8 cellular contexts compared by ENCODE assay signal in the genomic region with DNA sequence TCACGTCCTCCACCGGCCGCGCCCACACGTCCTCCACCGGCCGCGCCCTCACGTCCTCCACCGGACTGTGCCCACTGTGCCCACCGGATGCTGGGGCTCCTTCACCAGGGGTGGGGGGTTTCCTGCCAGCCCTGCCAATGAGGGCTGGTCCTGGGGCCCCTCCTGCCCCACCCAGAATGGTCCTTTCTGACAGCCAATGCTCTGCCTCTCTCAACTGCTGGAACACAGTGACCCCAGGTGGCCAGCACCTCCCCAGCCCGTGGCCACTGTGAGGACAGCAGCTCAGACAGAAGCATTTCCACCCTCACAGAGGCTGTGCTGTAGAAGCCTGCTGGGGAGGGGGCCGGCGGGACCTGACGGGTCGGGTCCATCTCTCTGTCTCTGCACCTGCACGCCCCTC.
A peak's percentile ranks its signal among the peaks of the same experiment; 100 is the strongest.
DNase-seq lines count a peak whose midpoint lies in the region; ATAC-seq and TF ChIP-seq lines count a peak whose summit lies in the region.

No MANE protein-coding gene starts in this region.

- intact Hi-C loops in lower lobe of right lung (cut with DNase I), result no loop called here

- H3K27me3 Mint-ChIP-seq in CD4-positive, CD25-positive, alpha-beta regulatory T cell, result no peaks in the 10 kb centered on the region
- H3K27me3 Mint-ChIP-seq in stimulated activated memory B cell treated with anti-CD40 and anti-IgM and Interleukin-4, amounts not matched to agents 10 μg/mL and 1 μg/mL and 100 μg/mL, for 72 hours, result no peaks in the 10 kb centered on the region

- H3K27ac ChIP-seq in CD4-positive, CD25-positive, alpha-beta regulatory T cell (ENCODE audit: insufficient read depth, low read length, poor library complexity, severe bottlenecking), result no peak overlapping the region
- no peak overlapping the region for H3K27ac ChIP-seq in lower lobe of right lung

- H3K27ac Mint-ChIP-seq in CD4-positive, CD25-positive, alpha-beta regulatory T cell, result peak overlapping the region in 2 of 3 donors; percentile 60 to 74
- no peak overlapping the region for H3K27ac Mint-ChIP-seq in stimulated activated memory B cell treated with anti-CD40 and anti-IgM and Interleukin-4, amounts not matched to agents 10 μg/mL and 1 μg/mL and 100 μg/mL, for 72 hours

- H3K4me1 Mint-ChIP-seq in CD4-positive, CD25-positive, alpha-beta regulatory T cell, result peaks cover 4 to 22% (median 7%) of the 10 kb centered on the region in 4 donors
- peaks cover 7% of the 10 kb centered on the region for H3K4me1 Mint-ChIP-seq in stimulated activated memory B cell treated with anti-CD40 and anti-IgM and Interleukin-4, amounts not matched to agents 10 μg/mL and 1 μg/mL and 100 μg/mL, for 72 hours

- ATAC-seq in CD4-positive, CD25-positive, alpha-beta regulatory T cell (ENCODE audit: low read depth in 2 of 2), result peak; percentile 65 to 79
- ATAC-seq in lower lobe of right lung, result peak; percentile 25 to 83
- ATAC-seq in GM18870 (IDR thresholded peaks at IDR 0.05; ENCODE audit: unreplicated experiment), result no peak
- no peak for ATAC-seq in stimulated activated memory B cell treated with anti-CD40 and anti-IgM and Interleukin-4, amounts not matched to agents 10 μg/mL and 1 μg/mL and 100 μg/mL, for 72 hours

- H3K4me3 ChIP-seq in CD4-positive, CD25-positive, alpha-beta regulatory T cell (ENCODE audit: low read depth, low read length), result no peak overlapping the region
- H3K4me3 ChIP-seq in adipocyte (ENCODE audit: low read length), result no peak overlapping the region
- H3K4me3 ChIP-seq in lower lobe of right lung, result no peak overlapping the region

- H3K36me3 Mint-ChIP-seq in CD4-positive, CD25-positive, alpha-beta regulatory T cell, result peaks cover 4% of the 10 kb centered on the region
- peaks cover 20% of the 10 kb centered on the region for H3K36me3 Mint-ChIP-seq in stimulated activated memory B cell treated with anti-CD40 and anti-IgM and Interleukin-4, amounts not matched to agents 10 μg/mL and 1 μg/mL and 100 μg/mL, for 72 hours

- DNase-seq in CD4-positive, CD25-positive, alpha-beta regulatory T cell, result peak; percentile 22 to 55 (median 44)
- DNase-seq in NCI-H526 (lab: John Stamatoyannopoulos, UW) (peak; percentile 39 to 70), adipocyte (ENCODE audit: low read depth) (peak; percentile 36), lower lobe of right lung (no peak), T1000 (lab: John Stamatoyannopoulos, UW) (no peak), DMS79 (lab: John Stamatoyannopoulos, UW) (no peak)

- peaks cover 0 to 1% (median 0%) of the 10 kb centered on the region in 7 donors for H3K9me3 Mint-ChIP-seq in CD4-positive, CD25-positive, alpha-beta regulatory T cell
- peaks cover 3% of the 10 kb centered on the region for H3K9me3 Mint-ChIP-seq in stimulated activated memory B cell treated with anti-CD40 and anti-IgM and Interleukin-4, amounts not matched to agents 10 μg/mL and 1 μg/mL and 100 μg/mL, for 72 hours

- H3K4me3 Mint-ChIP-seq in CD4-positive, CD25-positive, alpha-beta regulatory T cell, result no peak overlapping the region
- no peak overlapping the region for H3K4me3 Mint-ChIP-seq in stimulated activated memory B cell treated with anti-CD40 and anti-IgM and Interleukin-4, amounts not matched to agents 10 μg/mL and 1 μg/mL and 100 μg/mL, for 72 hours

- H3K9ac ChIP-seq in adipocyte (ENCODE audit: low read length), result no peak overlapping the region

- H3K36me3 ChIP-seq in CD4-positive, CD25-positive, alpha-beta regulatory T cell (ENCODE audit: control insufficient read depth, insufficient read depth, low read length), result no peaks in the 10 kb centered on the region
- no peaks in the 10 kb centered on the region for H3K36me3 ChIP-seq in adipocyte (ENCODE audit: control insufficient read depth, insufficient read depth, low read length, severe bottlenecking)
- H3K36me3 ChIP-seq in lower lobe of right lung, result no peaks in the 10 kb centered on the region

- no peaks in the 10 kb centered on the region for H3K27me3 ChIP-seq in CD4-positive, CD25-positive, alpha-beta regulatory T cell (ENCODE audit: control insufficient read depth, insufficient read depth, low read length)
- H3K27me3 ChIP-seq in adipocyte (replicated peaks; ENCODE audit: control insufficient read depth, insufficient read depth, low read length) (no peaks in the 10 kb centered on the region), lower lobe of right lung (ENCODE audit: low read depth) (no peaks in the 10 kb centered on the region)

- peak; percentile 34 for TF ChIP-seq CTCF in lower lobe of right lung (IDR thresholded peaks at IDR 0.05)

- no peaks in the 10 kb centered on the region for H3K9me3 ChIP-seq in CD4-positive, CD25-positive, alpha-beta regulatory T cell (ENCODE audit: control insufficient read depth in 2 of 2, low read length in 2 of 2)
- H3K9me3 ChIP-seq in adipocyte (ENCODE audit: control insufficient read depth, low read length), result no peaks in the 10 kb centered on the region
- H3K9me3 ChIP-seq in lower lobe of right lung, result no peaks in the 10 kb centered on the region

- peaks cover 3% of the 10 kb centered on the region for H3K4me1 ChIP-seq in CD4-positive, CD25-positive, alpha-beta regulatory T cell (ENCODE audit: control insufficient read depth, insufficient read depth, low read length, poor library complexity, severe bottlenecking)
- H3K4me1 ChIP-seq in adipocyte (ENCODE audit: control insufficient read depth, insufficient read depth, low read length) (no peaks in the 10 kb centered on the region), lower lobe of right lung (no peaks in the 10 kb centered on the region)

Comparison
In these comparisons a context has a peak if more than half of its experiments do, and no peak if none do; other contexts are left out.
1. ATAC-seq: peak in CD4-positive, CD25-positive, alpha-beta regulatory T cell (2 of 2) and lower lobe of right lung (2 of 2); none in GM18870 (single experiment) and stimulated activated memory B cell treated with anti-CD40 and anti-IgM and Interleukin-4, amounts not matched to agents 10 μg/mL and 1 μg/mL and 100 μg/mL, for 72 hours (single experiment).
2. DNase-seq: peak in CD4-positive, CD25-positive, alpha-beta regulatory T cell (3 of 3), NCI-H526 (2 of 2) and adipocyte (single experiment); none in lower lobe of right lung (single experiment), T1000 (single experiment) and DMS79 (single experiment).